In genomic region chr1:32182060-32182459, GRCh38 we compare ENCODE assay signal across 14 cellular contexts. TPM values are rescaled to one million over a fixed set of nuclear protein-coding genes. Genes with fewer than 3 reads are reported as not detected.
DNase-seq lines count a peak whose midpoint lies in the region; ATAC-seq, FAIRE-seq and TF ChIP-seq lines count a peak whose summit lies in the region.
"Had no signal": no experiment of that assay in that cellular context is flagged by ENCODE, and none has a peak within 500 bp of the region (broad histone marks: within the 10 kb centered on the region; RNA-seq: fewer than 3 reads in every experiment).

No MANE protein-coding gene starts in this region.

- no peaks in the 10 kb centered on the region for H3K27me3 ChIP-seq in CD4-positive, CD25-positive, alpha-beta regulatory T cell (ENCODE audit: control insufficient read depth, insufficient read depth, low read length)
- H3K27me3 ChIP-seq in IMR-90 (ENCODE audit: control insufficient read depth, insufficient read depth, low read length), result no peaks in the 10 kb centered on the region
- no peaks in the 10 kb centered on the region for H3K27me3 ChIP-seq in K562 (ENCODE audit: control insufficient read depth in 2 of 2, insufficient read depth in 2 of 2, low read length in 2 of 2)
- H3K27me3 ChIP-seq in colonic mucosa, result no peaks in the 10 kb centered on the region
- H3K27me3 ChIP-seq: ascending aorta, gastroesophageal sphincter had no signal

- BruUV-seq in IMR-90 (replicated peaks; lab: Mats Ljungman, UMichigan) (no TSS peak), K562 (replicated peaks; lab: Mats Ljungman, UMichigan) (no TSS peak)

- TF ChIP-seq EP300 in K562 (IDR thresholded peaks at IDR 0.05; ENCODE audit: low read length), result no peak

- in situ Hi-C loops in IMR-90 (cut with MboI; ENCODE audit: low sequenced_read_pairs), result no loop called here
- in situ Hi-C loops in K562 (cut with MboI), result no loop called here

- H2AK5ac ChIP-seq in IMR-90 (ENCODE audit: low read depth, low read length), result peak overlapping the region; percentile 51; the same call in 1 of the 2 replicates

- peak overlapping the region; percentile 90 for H2BK5ac ChIP-seq in IMR-90 (ENCODE audit: low read depth, low read length, poor library complexity, severe bottlenecking)

- no peak for TF ChIP-seq POLR2A in IMR-90 (IDR thresholded peaks at IDR 0.05; ENCODE audit: low read depth, low read length)
- TF ChIP-seq POLR2A in K562 (conservative IDR thresholded peaks at IDR 0.05), result no peak

- no peak for DNase-seq in CD4-positive, CD25-positive, alpha-beta regulatory T cell
- DNase-seq in IMR-90 (peak; percentile 31), K562 (ENCODE audit: extremely low read depth in 1 of 4, low spot score in 3 of 4) (no peak), occipital lobe (lab: John Stamatoyannopoulos, UW) (no peak), colonic mucosa (no peak), NCI-H774 (lab: John Stamatoyannopoulos, UW) (no peak)
- no peak for DNase-seq in activated CD4-positive, CD25-positive, alpha-beta regulatory T cell treated with anti-CD3 and anti-CD28 coated beads, Interleukin-2, amount 50 U/mL, for 72 hours
- DNase-seq: GDM1, NCI-H1694 treated with DMSO at 0.1 percent for 48 hours, OCI-M1 had no signal

- dilution Hi-C loops in IMR-90 (cut with HindIII; ENCODE audit: low sequenced_read_pairs, unreplicated experiment), result no loop called here

- peaks cover 15% of the 10 kb centered on the region for H3K9me1 ChIP-seq in IMR-90 (ENCODE audit: insufficient read depth, low read length)
- peaks cover 4% of the 10 kb centered on the region for H3K9me1 ChIP-seq in K562 (ENCODE audit: control insufficient read depth, insufficient read depth, low read length)

- 0 out of 2 replicates have a peak overlapping the region, but pooled peaks have one; percentile 6 for H3K9ac ChIP-seq in IMR-90 (ENCODE audit: low read depth, low read length)
- peak overlapping the region; percentile 83 to 97; a peak in 1 of 4 replicates for H3K9ac ChIP-seq in K562 (ENCODE audit: insufficient read depth in 1 of 2, low read depth in 2 of 2, low read length in 2 of 2)
- no peak overlapping the region for H3K9ac ChIP-seq in colonic mucosa (ENCODE audit: low read depth in 2 of 2, low read length in 2 of 2)

- no peak overlapping the region for H4K91ac ChIP-seq in IMR-90 (ENCODE audit: insufficient read depth, low read depth, low read length)

- 0 out of 2 replicates have a peak overlapping the region, but pooled peaks have one; percentile 47 for H3K14ac ChIP-seq in IMR-90 (replicated peaks; ENCODE audit: low read depth, low read length)

- no peak overlapping the region for H2BK20ac ChIP-seq in IMR-90 (ENCODE audit: low read depth, low read length)

- H3K27me3 Mint-ChIP-seq in CD4-positive, CD25-positive, alpha-beta regulatory T cell, result no peaks in the 10 kb centered on the region
- no peaks in the 10 kb centered on the region for H3K27me3 Mint-ChIP-seq in nephron (ENCODE audit: low read depth)

- peaks cover 30% of the 10 kb centered on the region for H3K36me3 ChIP-seq in CD4-positive, CD25-positive, alpha-beta regulatory T cell (ENCODE audit: control insufficient read depth, insufficient read depth, low read length)
- H3K36me3 ChIP-seq in IMR-90 (ENCODE audit: control insufficient read depth, insufficient read depth, low read length), result peaks cover 38% of the 10 kb centered on the region
- peaks cover 59% of the 10 kb centered on the region for H3K36me3 ChIP-seq in K562 (ENCODE audit: control insufficient read depth, insufficient read depth, low read length)
- peaks cover 14% of the 10 kb centered on the region for H3K36me3 ChIP-seq in colonic mucosa

- H3K4me2 ChIP-seq in IMR-90 (ENCODE audit: low read depth, low read length) (peak overlapping the region; percentile 90), K562 (ENCODE audit: insufficient read depth, low read length) (peak overlapping the region; percentile 92)

- 100% methylated on average over 4 of the region's 6 CpGs; no CpG with 5 or more reads in 1 of the 2 experiments for whole genome bisulfite sequencing in IMR-90 (ENCODE audit: extremely low coverage in 2 of 2, insufficient read length in 1 of 2), 2 experiments
- 89% methylated on average over 6 of the region's 6 CpGs for WGBS in K562 (ENCODE audit: insufficient coverage, low coverage, missing lambda C conversion rate)

- peak overlapping the region in 2 of 3 donors; percentile 55 to 90 for H3K27ac Mint-ChIP-seq in CD4-positive, CD25-positive, alpha-beta regulatory T cell
- H3K27ac Mint-ChIP-seq in nephron, result no peak overlapping the region

- no peak overlapping the region for H2AFZ ChIP-seq in IMR-90 (replicated peaks; ENCODE audit: low read length, poor library complexity)
- no peak overlapping the region for H2AFZ ChIP-seq in K562 (ENCODE audit: low read depth, low read length)

- no peak overlapping the region; the same call in 1 of the 2 replicates for H3K56ac ChIP-seq in IMR-90 (ENCODE audit: extremely low read depth, insufficient read depth, low read length)

- intact Hi-C loops in IMR-90 (cut with micrococcal nuclease), result no loop called here
- intact Hi-C loops in K562 (cut with micrococcal nuclease), result loop anchor here (5.0 to 10.0 kb wide), 2 partner anchors 55 to 167 kb away; partner anchors contain the start of gene KHDRBS1
- intact Hi-C loops in colonic mucosa (cut with DNase I), result no loop called here

- H4K20me1 ChIP-seq in IMR-90 (ENCODE audit: insufficient read depth, low read length) (peaks cover 32% of the 10 kb centered on the region), K562 (replicated peaks; ENCODE audit: control insufficient read depth, insufficient read depth, low read length) (no peaks in the 10 kb centered on the region; the same call in 1 of the 2 replicates)

- H3K4me1 Mint-ChIP-seq in CD4-positive, CD25-positive, alpha-beta regulatory T cell, result peaks cover 17 to 66% (median 48%) of the 10 kb centered on the region in 4 donors
- H3K4me1 Mint-ChIP-seq in nephron, result peaks cover 39% of the 10 kb centered on the region

- H3K79me2 ChIP-seq in K562 (ENCODE audit: control insufficient read depth, insufficient read depth, low read length), result peaks cover 69% of the 10 kb centered on the region

- no peak overlapping the region for H3K4me3 ChIP-seq in CD4-positive, CD25-positive, alpha-beta regulatory T cell (ENCODE audit: low read depth, low read length)
- H3K4me3 ChIP-seq in IMR-90 (ENCODE audit: insufficient read depth, low read depth, low read length), result no peak overlapping the region
- H3K4me3 ChIP-seq in K562, result peak overlapping the region; percentile 77; the same call in 1 of the 2 replicates
- no peak overlapping the region for H3K4me3 ChIP-seq in colonic mucosa

- POLR2A ChIA-PET in IMR-90 (lab: Charles Lee; ENCODE audit: unreplicated experiment) (interaction anchor here (0.6 kb wide), 3 partner anchors 36 to 74 kb away, joined by 3 to 9 read pairs (median 9); partner anchors contain the start of gene KPNA6), K562 (lab: Yijun Ruan, JAX) (interaction anchor here (0.6 to 11.6 kb wide), 10 partner anchors 8 to 92 kb away, joined by 3 to 201 read pairs (median 3); partner anchors contain the start of gene CCDC28B)

- no peak overlapping the region for H3K18ac ChIP-seq in IMR-90 (ENCODE audit: low read depth, low read length)

- H4K8ac ChIP-seq in IMR-90 (ENCODE audit: low read depth in 2 of 2, low read length in 2 of 2), result peak overlapping the region in 1 of 2 experiments; percentile 54; a peak in 1 of 4 replicates

- no peaks in the 10 kb centered on the region for H3K9me3 ChIP-seq in CD4-positive, CD25-positive, alpha-beta regulatory T cell (ENCODE audit: control insufficient read depth in 2 of 2, low read length in 2 of 2)
- H3K9me3 ChIP-seq in IMR-90 (ENCODE audit: control insufficient read depth, insufficient read depth, low read length), result no peaks in the 10 kb centered on the region
- H3K9me3 ChIP-seq in K562 (replicated peaks; ENCODE audit: control insufficient read depth, insufficient read depth, low read depth, low read length), result no peaks in the 10 kb centered on the region
- no peaks in the 10 kb centered on the region for H3K9me3 ChIP-seq in colonic mucosa
- H3K9me3 ChIP-seq: ascending aorta, gastroesophageal sphincter had no signal

- H2BK120ac ChIP-seq in IMR-90 (ENCODE audit: low read depth, low read length), result no peak overlapping the region

- no peak for FAIRE-seq in K562 (lab: Jason Lieb, UNC)

- no peak overlapping the region for H3K23ac ChIP-seq in IMR-90 (ENCODE audit: low read depth, low read length)

- TF ChIP-seq CTCF in IMR-90 (conservative IDR thresholded peaks at IDR 0.05; ENCODE audit: low read depth, low read length) (no peak), K562 (IDR thresholded peaks at IDR 0.05 in 2 of 3, conservative IDR thresholded peaks at IDR 0.05 in 1 of 3; ENCODE audit: insufficient read depth in 2 of 3, low read depth in 1 of 3, low read length in 3 of 3) (no peak), nephron (IDR thresholded peaks at IDR 0.05; ENCODE audit: unreplicated experiment in 3 of 3) (no peak), colonic mucosa (IDR thresholded peaks at IDR 0.05) (no peak)

- ATAC-seq in CD4-positive, CD25-positive, alpha-beta regulatory T cell (ENCODE audit: low read depth in 2 of 2), result no peak
- ATAC-seq in IMR-90 (ENCODE audit: low read depth), result no peak
- ATAC-seq in K562, result no peak
- ATAC-seq: gastroesophageal sphincter had no signal

- no peak overlapping the region for H2BK15ac ChIP-seq in IMR-90 (ENCODE audit: low read depth, low read length)

- H3K4ac ChIP-seq in IMR-90 (ENCODE audit: low read depth, low read length), result peak overlapping the region; percentile 30; the same call in 1 of the 2 replicates

- H3K79me1 ChIP-seq in IMR-90 (ENCODE audit: low read depth in 1 of 2, low read length in 2 of 2), result peaks cover 20 to 64% of the 10 kb centered on the region in 2 experiments

- CTCF ChIA-PET in IMR-90 (lab: Yijun Ruan, JAX), result interaction anchor here (0.8 kb wide), 1 partner anchor 100 kb away, joined by 3 read pairs; no protein-coding TSS in a partner anchor
- CTCF ChIA-PET in K562 (lab: Yijun Ruan, JAX; ENCODE audit: low intra/inter-chr PET ratio), result no interaction called here

- peak overlapping the region; percentile 36; the same call in 1 of the 2 replicates for H4K5ac ChIP-seq in IMR-90 (ENCODE audit: low read depth, low read length)

- TF ChIP-seq RAD21 in IMR-90 (IDR thresholded peaks at IDR 0.05; ENCODE audit: low read length), result no peak
- TF ChIP-seq RAD21 in K562 (CRISPR knock-in tag; conservative IDR thresholded peaks at IDR 0.05 in 1 of 2, IDR thresholded peaks at IDR 0.05 in 1 of 2), result no peak

- H3K36me3 Mint-ChIP-seq in CD4-positive, CD25-positive, alpha-beta regulatory T cell, result peaks cover 31% of the 10 kb centered on the region
- peaks cover 51% of the 10 kb centered on the region for H3K36me3 Mint-ChIP-seq in nephron (ENCODE audit: low read depth)

- peaks cover 48% of the 10 kb centered on the region for H3K4me1 ChIP-seq in CD4-positive, CD25-positive, alpha-beta regulatory T cell (ENCODE audit: control insufficient read depth, insufficient read depth, low read length, poor library complexity, severe bottlenecking)
- H3K4me1 ChIP-seq in IMR-90 (ENCODE audit: control insufficient read depth, insufficient read depth, low read length) (peaks cover 25% of the 10 kb centered on the region), K562 (replicated peaks in 1 of 2; ENCODE audit: control insufficient read depth in 2 of 2, insufficient read depth in 2 of 2, low read length in 2 of 2) (peaks cover 28 to 30% of the 10 kb centered on the region in 2 experiments), colonic mucosa (peaks cover 6% of the 10 kb centered on the region)

- peaks cover 0 to 1% (median 0%) of the 10 kb centered on the region in 7 donors for H3K9me3 Mint-ChIP-seq in CD4-positive, CD25-positive, alpha-beta regulatory T cell
- H3K9me3 Mint-ChIP-seq in nephron, result no peaks in the 10 kb centered on the region

- H3K4me3 Mint-ChIP-seq in CD4-positive, CD25-positive, alpha-beta regulatory T cell, result peak overlapping the region; percentile 58 to 100 (median 68)
- peak overlapping the region; percentile 27 to 72 (median 59) for H3K4me3 Mint-ChIP-seq in nephron

- H3K27ac ChIP-seq in CD4-positive, CD25-positive, alpha-beta regulatory T cell (ENCODE audit: insufficient read depth, low read length, poor library complexity, severe bottlenecking), result peak overlapping the region; percentile 47
- H3K27ac ChIP-seq in IMR-90 (ENCODE audit: insufficient read depth, low read length) (peak overlapping the region; percentile 85; the same call in 1 of the 2 replicates), K562 (ENCODE audit: extremely low read depth, low read depth, low read length) (peak overlapping the region; percentile 89; the same call in 1 of the 3 replicates), colonic mucosa (no peak overlapping the region)

- H2AK9ac ChIP-seq in IMR-90 (replicated peaks; ENCODE audit: low read depth, low read length, poor library complexity), result no peak overlapping the region

RNA-seq across cellular contexts. Expression of gene TXLNA, which starts 2.6 kb away (rescaled TPM):
- 30.9 TPM for total RNA-seq in CD4-positive, CD25-positive, alpha-beta regulatory T cell
- 10 to 100 TPM; 22.4 to 30.0 (median 24.0) TPM for polyA plus RNA-seq in CD4-positive, CD25-positive, alpha-beta regulatory T cell
- 102 and 104 TPM in 2 replicates for total RNA-seq in IMR-90 (2012; rRNA removed)
- polyA plus RNA-seq in IMR-90 (2012; rRNA removed), result 37.9 and 47.6 TPM in 2 replicates
- 18.1 and 26.5 TPM in 2 replicates for polyA plus RNA-seq in IMR-90 (2012; cell fraction: cytosol; rRNA removed)
- 43.2 and 71.4 TPM in 2 replicates for polyA plus RNA-seq in IMR-90 (2012; cell fraction: nucleus; rRNA removed; ENCODE audit: low replicate concordance)
- 55.3 and 89.3 TPM in 2 replicates for total RNA-seq in K562 (2011; cell fraction: chromatin; rRNA removed; ENCODE audit: low replicate concordance)
- 49.7 and 53.2 TPM in 2 replicates for total RNA-seq in K562 (2011; cell fraction: nucleolus; rRNA removed)
- total RNA-seq in K562 (2011; cell fraction: nucleoplasm; rRNA removed), result 72.7 and 98.9 TPM in 2 replicates
- 38.6 and 51.4 TPM in 2 replicates for total RNA-seq in K562 (2014; rRNA removed)
- total RNA-seq in K562 (2014; rRNA removed; fragmentation: Illumina TruSeq; extraction: Trizol), result 33.0 and 33.5 TPM in 2 replicates
- 46.4 TPM in 2 replicates for total RNA-seq in K562 (2015; rRNA removed; fragmentation: Illumina TruSeq; extraction: Trizol)
- total RNA-seq in K562 (2021), result 50.2 and 54.5 TPM in 2 replicates
- 39.3 and 42.9 TPM in 2 replicates for polyA plus RNA-seq in K562 (2011; rRNA removed)
- polyA plus RNA-seq in K562 (2011; cell fraction: cytosol; rRNA removed), result 33.2 and 42.7 TPM in 2 replicates
- polyA plus RNA-seq in K562 (2011; cell fraction: nucleus; rRNA removed), result 124 and 140 TPM in 2 replicates
- 29.5 and 40.7 TPM in 2 replicates for polyA plus RNA-seq in K562 (2012)
- 39.4 and 40.9 TPM in 2 replicates for polyA plus RNA-seq in K562 (2014; fragmentation: Illumina TruSeq; extraction: Trizol)
- polyA plus RNA-seq in K562 (2014; fragmentation: Nextera tagmentation; extraction: Ambion mirVana), result 10 to 100 TPM in 1 of 2 experiments, 1 to 10 TPM in 1; 9.2 to 15.2 TPM
- polyA plus RNA-seq in K562 (2014; rRNA removed), result 43.6 and 46.7 TPM in 2 replicates
- 30.3 and 32.5 TPM in 2 replicates for polyA minus RNA-seq in K562 (2011; rRNA and poly(A)+ RNA removed)
- 19.4 and 20.2 TPM in 2 replicates for polyA minus RNA-seq in K562 (2011; cell fraction: cytosol; rRNA and poly(A)+ RNA removed)
- polyA minus RNA-seq in K562 (2011; cell fraction: nucleus; rRNA and poly(A)+ RNA removed), result 13.7 and 22.8 TPM in 2 replicates
- total RNA-seq in occipital lobe, result 21.1 TPM
- total RNA-seq in colonic mucosa, result 10 to 100 TPM; 32.5 to 47.7 TPM

RNA-seq across cellular contexts. Expression of gene CCDC28B, which starts 18.3 kb away (rescaled TPM):
- total RNA-seq in CD4-positive, CD25-positive, alpha-beta regulatory T cell, result 10.3 TPM
- 10 to 100 TPM; 12.0 to 15.5 (median 14.1) TPM for polyA plus RNA-seq in CD4-positive, CD25-positive, alpha-beta regulatory T cell
- total RNA-seq in IMR-90 (2012; rRNA removed) (17.2 and 18.6 TPM in 2 replicates), K562 (2014; rRNA removed) (51.9 and 59.5 TPM in 2 replicates), K562 (2014; rRNA removed; fragmentation: Illumina TruSeq; extraction: Trizol) (14.3 and 17.3 TPM in 2 replicates), K562 (2015; rRNA removed; fragmentation: Illumina TruSeq; extraction: Trizol) (42.2 and 44.4 TPM in 2 replicates), K562 (2021) (48.0 and 50.6 TPM in 2 replicates), occipital lobe (31.7 TPM), colonic mucosa (1 to 10 TPM; 2.8 to 5.1 TPM)
- polyA plus RNA-seq in IMR-90 (2012; rRNA removed) (18.4 and 20.1 TPM in 2 replicates), K562 (2011; rRNA removed) (29.3 and 29.4 TPM in 2 replicates), K562 (2014; fragmentation: Illumina TruSeq; extraction: Trizol) (31.7 and 45.4 TPM in 2 replicates), K562 (2014; fragmentation: Nextera tagmentation; extraction: Ambion mirVana) (10 to 100 TPM in 1 of 2 experiments, 1 to 10 TPM in 1; 5.7 to 14.5 TPM), K562 (2014; rRNA removed) (54.5 and 56.6 TPM in 2 replicates)
- polyA plus RNA-seq in IMR-90 (2012; cell fraction: cytosol; rRNA removed), result 26.0 and 27.7 TPM in 2 replicates
- 11.1 and 12.4 TPM in 2 replicates for polyA plus RNA-seq in IMR-90 (2012; cell fraction: nucleus; rRNA removed; ENCODE audit: low replicate concordance)
- total RNA-seq in K562 (2011; cell fraction: chromatin; rRNA removed; ENCODE audit: low replicate concordance), result 11.5 and 23.4 TPM in 2 replicates
- 20.0 and 22.0 TPM in 2 replicates for total RNA-seq in K562 (2011; cell fraction: nucleolus; rRNA removed)
- 16.6 and 19.8 TPM in 2 replicates for total RNA-seq in K562 (2011; cell fraction: nucleoplasm; rRNA removed)
- polyA plus RNA-seq in K562 (2011; cell fraction: cytosol; rRNA removed), result 38.3 and 45.4 TPM in 2 replicates
- polyA plus RNA-seq in K562 (2011; cell fraction: nucleus; rRNA removed), result 22.5 and 26.4 TPM in 2 replicates
- 44.3 and 77.3 TPM in 2 replicates for polyA plus RNA-seq in K562 (2012)
- polyA minus RNA-seq in K562 (2011; rRNA and poly(A)+ RNA removed), result 15.4 and 16.3 TPM in 2 replicates
- polyA minus RNA-seq in K562 (2011; cell fraction: cytosol; rRNA and poly(A)+ RNA removed), result 16.2 and 17.0 TPM in 2 replicates
- 7.1 and 7.9 TPM in 2 replicates for polyA minus RNA-seq in K562 (2011; cell fraction: nucleus; rRNA and poly(A)+ RNA removed)

RNA-seq across cellular contexts. Expression of gene IQCC, which starts 23.4 kb away (rescaled TPM):
- 2.7 TPM for total RNA-seq in CD4-positive, CD25-positive, alpha-beta regulatory T cell
- 1 to 10 TPM in 3 of 4 donors, under 1 TPM in 1; 0.68 to 1.8 (median 1.5) TPM for polyA plus RNA-seq in CD4-positive, CD25-positive, alpha-beta regulatory T cell
- total RNA-seq in IMR-90 (2012; rRNA removed) (1.9 and 2.2 TPM in 2 replicates), K562 (2014; rRNA removed) (12.4 and 12.6 TPM in 2 replicates), K562 (2014; rRNA removed; fragmentation: Illumina TruSeq; extraction: Trizol) (10.6 and 11.5 TPM in 2 replicates), K562 (2015; rRNA removed; fragmentation: Illumina TruSeq; extraction: Trizol) (12.7 and 13.2 TPM in 2 replicates), K562 (2021) (6.6 and 8.1 TPM in 2 replicates), occipital lobe (2.3 TPM), colonic mucosa (1 to 10 TPM; 1.8 to 4.3 TPM)
- polyA plus RNA-seq in IMR-90 (2012; rRNA removed) (1.3 and 1.6 TPM in 2 replicates), K562 (2011; rRNA removed) (10.6 and 10.7 TPM in 2 replicates), K562 (2014; fragmentation: Illumina TruSeq; extraction: Trizol) (14.9 and 16.5 TPM in 2 replicates), K562 (2014; fragmentation: Nextera tagmentation; extraction: Ambion mirVana) (10 to 100 TPM in 1 of 2 experiments, 1 to 10 TPM in 1; 8.4 to 10.4 TPM), K562 (2014; rRNA removed) (12.4 and 13.9 TPM in 2 replicates)
- 0.53 and 0.54 TPM in 2 replicates for polyA plus RNA-seq in IMR-90 (2012; cell fraction: cytosol; rRNA removed)
- polyA plus RNA-seq in IMR-90 (2012; cell fraction: nucleus; rRNA removed; ENCODE audit: low replicate concordance), result 1.2 and 1.6 TPM in 2 replicates
- total RNA-seq in K562 (2011; cell fraction: chromatin; rRNA removed; ENCODE audit: low replicate concordance), result 18.6 and 38.8 TPM in 2 replicates
- total RNA-seq in K562 (2011; cell fraction: nucleolus; rRNA removed), result 26.5 and 29.7 TPM in 2 replicates
- 17.0 and 24.6 TPM in 2 replicates for total RNA-seq in K562 (2011; cell fraction: nucleoplasm; rRNA removed)
- 7.5 and 8.4 TPM in 2 replicates for polyA plus RNA-seq in K562 (2011; cell fraction: cytosol; rRNA removed)
- polyA plus RNA-seq in K562 (2011; cell fraction: nucleus; rRNA removed), result 11.3 and 15.9 TPM in 2 replicates
- 6.8 and 7.8 TPM in 2 replicates for polyA plus RNA-seq in K562 (2012)
- 5.3 and 6.4 TPM in 2 replicates for polyA minus RNA-seq in K562 (2011; rRNA and poly(A)+ RNA removed)
- 4.1 and 4.3 TPM in 2 replicates for polyA minus RNA-seq in K562 (2011; cell fraction: cytosol; rRNA and poly(A)+ RNA removed)
- 8.9 and 14.0 TPM in 2 replicates for polyA minus RNA-seq in K562 (2011; cell fraction: nucleus; rRNA and poly(A)+ RNA removed)
- total RNA-seq: ascending aorta had no signal

RNA-seq across cellular contexts. Expression of gene DCDC2B, which starts 26.8 kb away (rescaled TPM):
- not detected for total RNA-seq in CD4-positive, CD25-positive, alpha-beta regulatory T cell
- under 1 TPM in 1 of 4 donors, not detected in 3; 0.09 TPM for polyA plus RNA-seq in CD4-positive, CD25-positive, alpha-beta regulatory T cell
- total RNA-seq in IMR-90 (2012; rRNA removed) (not detected in 2 replicates), K562 (2014; rRNA removed) (not detected in 2 replicates), K562 (2014; rRNA removed; fragmentation: Illumina TruSeq; extraction: Trizol) (not detected in 2 replicates), K562 (2015; rRNA removed; fragmentation: Illumina TruSeq; extraction: Trizol) (not detected in 2 replicates), K562 (2021) (not detected in 2 replicates), occipital lobe (not detected), colonic mucosa (not detected)
- polyA plus RNA-seq in IMR-90 (2012; rRNA removed) (not detected in 2 replicates), K562 (2011; rRNA removed) (not detected in 2 replicates), K562 (2014; fragmentation: Illumina TruSeq; extraction: Trizol) (not detected in 2 replicates), K562 (2014; fragmentation: Nextera tagmentation; extraction: Ambion mirVana) (not detected), K562 (2014; rRNA removed) (not detected in 2 replicates)
- polyA plus RNA-seq in IMR-90 (2012; cell fraction: cytosol; rRNA removed), result not detected in 2 replicates
- polyA plus RNA-seq in IMR-90 (2012; cell fraction: nucleus; rRNA removed; ENCODE audit: low replicate concordance), result 0.04 TPM in 1 of 2 replicates, not detected in the other
- total RNA-seq in K562 (2011; cell fraction: chromatin; rRNA removed; ENCODE audit: low replicate concordance), result 0.37 and 0.56 TPM in 2 replicates
- 0.26 and 0.83 TPM in 2 replicates for total RNA-seq in K562 (2011; cell fraction: nucleolus; rRNA removed)
- 0.38 and 0.44 TPM in 2 replicates for total RNA-seq in K562 (2011; cell fraction: nucleoplasm; rRNA removed)
- polyA plus RNA-seq in K562 (2011; cell fraction: cytosol; rRNA removed), result 0.03 TPM in 1 of 2 replicates, not detected in the other
- polyA plus RNA-seq in K562 (2011; cell fraction: nucleus; rRNA removed), result 0.08 and 0.09 TPM in 2 replicates
- 0.04 and 0.26 TPM in 2 replicates for polyA plus RNA-seq in K562 (2012)
- 0.11 and 0.12 TPM in 2 replicates for polyA minus RNA-seq in K562 (2011; rRNA and poly(A)+ RNA removed)
- polyA minus RNA-seq in K562 (2011; cell fraction: cytosol; rRNA and poly(A)+ RNA removed), result not detected in 2 replicates
- 0.27 and 0.78 TPM in 2 replicates for polyA minus RNA-seq in K562 (2011; cell fraction: nucleus; rRNA and poly(A)+ RNA removed)
- total RNA-seq: ascending aorta, gastroesophageal sphincter, subcutaneous adipose tissue had no signal

RNA-seq across cellular contexts. Expression of gene TMEM234, which starts 40.1 kb away (rescaled TPM):
- total RNA-seq in CD4-positive, CD25-positive, alpha-beta regulatory T cell, result 14.2 TPM
- 1 to 10 TPM; 4.6 to 6.2 (median 5.5) TPM for polyA plus RNA-seq in CD4-positive, CD25-positive, alpha-beta regulatory T cell
- total RNA-seq in IMR-90 (2012; rRNA removed) (10.0 and 10.8 TPM in 2 replicates), K562 (2014; rRNA removed) (5.0 and 8.6 TPM in 2 replicates), K562 (2014; rRNA removed; fragmentation: Illumina TruSeq; extraction: Trizol) (8.3 and 8.4 TPM in 2 replicates), K562 (2015; rRNA removed; fragmentation: Illumina TruSeq; extraction: Trizol) (7.6 and 7.8 TPM in 2 replicates), K562 (2021) (12.1 and 14.1 TPM in 2 replicates), occipital lobe (9.8 TPM), colonic mucosa (10 to 100 TPM; 20.3 to 27.0 TPM)
- polyA plus RNA-seq in IMR-90 (2012; rRNA removed) (22.7 and 23.4 TPM in 2 replicates), K562 (2011; rRNA removed) (7.7 and 9.0 TPM in 2 replicates), K562 (2014; fragmentation: Illumina TruSeq; extraction: Trizol) (7.2 and 7.3 TPM in 2 replicates), K562 (2014; fragmentation: Nextera tagmentation; extraction: Ambion mirVana) (1 to 10 TPM; 6.2 to 6.8 TPM), K562 (2014; rRNA removed) (10.4 and 12.9 TPM in 2 replicates)
- 16.5 and 16.6 TPM in 2 replicates for polyA plus RNA-seq in IMR-90 (2012; cell fraction: cytosol; rRNA removed)
- 62.6 and 77.9 TPM in 2 replicates for polyA plus RNA-seq in IMR-90 (2012; cell fraction: nucleus; rRNA removed; ENCODE audit: low replicate concordance)
- 56.9 and 137 TPM in 2 replicates for total RNA-seq in K562 (2011; cell fraction: chromatin; rRNA removed; ENCODE audit: low replicate concordance)
- total RNA-seq in K562 (2011; cell fraction: nucleolus; rRNA removed), result 60.9 and 62.4 TPM in 2 replicates
- 56.3 and 58.4 TPM in 2 replicates for total RNA-seq in K562 (2011; cell fraction: nucleoplasm; rRNA removed)
- polyA plus RNA-seq in K562 (2011; cell fraction: cytosol; rRNA removed), result 8.2 and 9.2 TPM in 2 replicates
- 47.7 and 56.1 TPM in 2 replicates for polyA plus RNA-seq in K562 (2011; cell fraction: nucleus; rRNA removed)
- 13.3 and 20.9 TPM in 2 replicates for polyA plus RNA-seq in K562 (2012)
- 13.7 and 15.3 TPM in 2 replicates for polyA minus RNA-seq in K562 (2011; rRNA and poly(A)+ RNA removed)
- 4.9 and 6.8 TPM in 2 replicates for polyA minus RNA-seq in K562 (2011; cell fraction: cytosol; rRNA and poly(A)+ RNA removed)
- polyA minus RNA-seq in K562 (2011; cell fraction: nucleus; rRNA and poly(A)+ RNA removed), result 20.2 and 22.9 TPM in 2 replicates

Comparison
In these comparisons a context has a peak if more than half of its experiments do, and no peak if none do; other contexts are left out.
1. H3K27ac Mint-ChIP-seq: peak in CD4-positive, CD25-positive, alpha-beta regulatory T cell (2 of 3); none in nephron (0 of 3).
2. H3K9ac ChIP-seq: peak in IMR-90 (single experiment) and K562 (2 of 2); none in colonic mucosa (0 of 2).